In the genomic region with DNA sequence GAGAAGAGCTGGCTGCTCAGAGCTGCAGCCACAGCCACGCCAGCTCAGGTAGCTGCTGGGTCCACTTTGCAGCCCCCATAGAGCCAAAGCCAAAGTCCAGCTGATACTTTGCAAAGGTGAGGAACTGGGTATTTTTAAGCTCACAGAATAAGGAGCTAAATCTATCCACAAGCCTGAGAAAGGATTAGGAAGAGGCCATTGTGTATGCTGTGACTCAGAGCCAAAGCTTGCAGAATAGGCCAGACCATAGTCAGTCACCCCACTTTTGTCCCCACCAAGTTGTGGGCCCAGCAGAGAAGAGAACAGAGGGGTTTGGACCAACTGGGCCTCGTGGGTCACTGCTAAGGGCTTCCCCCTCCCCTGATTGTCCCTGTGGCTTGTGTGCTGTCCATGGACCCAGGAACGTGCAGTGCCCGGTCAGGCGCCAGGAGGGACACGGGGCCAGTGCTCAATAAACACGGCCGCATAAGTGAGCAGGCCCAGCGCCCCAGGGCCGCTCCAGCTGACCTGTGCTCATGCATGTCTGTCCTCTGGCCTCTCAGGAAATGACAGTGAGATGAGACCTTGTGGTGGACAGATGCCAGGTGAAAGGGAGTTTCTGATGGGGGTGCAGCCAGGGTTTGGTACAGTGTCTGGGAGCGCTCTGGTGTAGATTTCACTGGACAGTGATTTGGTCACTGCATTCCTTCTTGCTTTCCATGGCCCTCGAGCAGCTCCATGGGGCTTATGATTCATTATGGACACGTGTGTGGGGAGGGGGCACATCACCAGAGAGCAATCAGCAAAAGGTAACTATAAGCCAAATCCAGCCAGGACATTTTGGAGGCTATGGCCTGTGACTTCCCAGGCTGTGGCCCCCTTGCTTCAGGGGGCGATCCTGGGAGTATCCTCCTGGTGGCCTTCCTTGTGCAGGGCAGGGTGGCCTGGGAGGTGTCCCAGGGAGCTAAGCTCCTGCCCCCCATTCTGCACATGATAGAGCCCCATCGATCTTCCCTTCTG, we compare ENCODE assay signal across 1 cellular context.
TF ChIP-seq lines count a peak whose summit lies in the region.

No MANE protein-coding gene starts in this region.

TF ChIP-seq in HepG2, 621 proteins besides CTCF, POLR2A, EP300 and RAD21 (continued from another document and continues in another):
- 0 out of 2 replicates have a peak, but pooled peaks have one; percentile 37 for TF ChIP-seq ZNF574 (CRISPR knock-in tag; IDR thresholded peaks at IDR 0.05)
- TF ChIP-seq ZNF235 (CRISPR knock-in tag; IDR thresholded peaks at IDR 0.05; ENCODE audit: borderline replicate concordance), result no peak
- TF ChIP-seq ZNF512 (CRISPR knock-in tag; IDR thresholded peaks at IDR 0.05), result no peak
- TF ChIP-seq, protein P1, sequence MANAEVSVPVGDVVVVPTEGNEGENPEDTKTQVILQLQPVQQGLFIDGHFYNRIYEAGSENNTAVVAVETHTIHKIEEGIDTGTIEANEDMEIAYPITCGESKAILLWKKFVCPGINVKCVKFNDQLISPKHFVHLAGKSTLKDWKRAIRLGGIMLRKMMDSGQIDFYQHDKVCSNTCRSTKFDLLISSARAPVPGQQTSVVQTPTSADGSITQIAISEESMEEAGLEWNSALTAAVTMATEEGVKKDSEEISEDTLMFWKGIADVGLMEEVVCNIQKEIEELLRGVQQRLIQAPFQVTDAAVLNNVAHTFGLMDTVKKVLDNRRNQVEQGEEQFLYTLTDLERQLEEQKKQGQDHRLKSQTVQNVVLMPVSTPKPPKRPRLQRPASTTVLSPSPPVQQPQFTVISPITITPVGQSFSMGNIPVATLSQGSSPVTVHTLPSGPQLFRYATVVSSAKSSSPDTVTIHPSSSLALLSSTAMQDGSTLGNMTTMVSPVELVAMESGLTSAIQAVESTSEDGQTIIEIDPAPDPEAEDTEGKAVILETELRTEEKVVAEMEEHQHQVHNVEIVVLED (CRISPR knock-in tag; IDR thresholded peaks at IDR 0.05; ENCODE audit: borderline replicate concordance), result peak; percentile 7; the same call in 1 of the 2 replicates
- TF ChIP-seq ASH2L (IDR thresholded peaks at IDR 0.05; ENCODE audit: insufficient read length, low read depth, low read length), result peak; percentile 23
- TF ChIP-seq, protein P2, sequence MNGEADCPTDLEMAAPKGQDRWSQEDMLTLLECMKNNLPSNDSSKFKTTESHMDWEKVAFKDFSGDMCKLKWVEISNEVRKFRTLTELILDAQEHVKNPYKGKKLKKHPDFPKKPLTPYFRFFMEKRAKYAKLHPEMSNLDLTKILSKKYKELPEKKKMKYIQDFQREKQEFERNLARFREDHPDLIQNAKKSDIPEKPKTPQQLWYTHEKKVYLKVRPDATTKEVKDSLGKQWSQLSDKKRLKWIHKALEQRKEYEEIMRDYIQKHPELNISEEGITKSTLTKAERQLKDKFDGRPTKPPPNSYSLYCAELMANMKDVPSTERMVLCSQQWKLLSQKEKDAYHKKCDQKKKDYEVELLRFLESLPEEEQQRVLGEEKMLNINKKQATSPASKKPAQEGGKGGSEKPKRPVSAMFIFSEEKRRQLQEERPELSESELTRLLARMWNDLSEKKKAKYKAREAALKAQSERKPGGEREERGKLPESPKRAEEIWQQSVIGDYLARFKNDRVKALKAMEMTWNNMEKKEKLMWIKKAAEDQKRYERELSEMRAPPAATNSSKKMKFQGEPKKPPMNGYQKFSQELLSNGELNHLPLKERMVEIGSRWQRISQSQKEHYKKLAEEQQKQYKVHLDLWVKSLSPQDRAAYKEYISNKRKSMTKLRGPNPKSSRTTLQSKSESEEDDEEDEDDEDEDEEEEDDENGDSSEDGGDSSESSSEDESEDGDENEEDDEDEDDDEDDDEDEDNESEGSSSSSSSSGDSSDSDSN (CRISPR knock-in tag; IDR thresholded peaks at IDR 0.05), result peak; percentile 27
- no peak for TF ChIP-seq ZNF367 (CRISPR knock-in tag; IDR thresholded peaks at IDR 0.05; ENCODE audit: borderline replicate concordance)
- peak; percentile 26; the same call in 1 of the 2 replicates for TF ChIP-seq ARID2 (CRISPR knock-in tag; IDR thresholded peaks at IDR 0.05; ENCODE audit: borderline replicate concordance)
- TF ChIP-seq ISX (CRISPR knock-in tag; conservative IDR thresholded peaks at IDR 0.05), result no peak
- no peak for TF ChIP-seq ZNF816 (CRISPR knock-in tag; IDR thresholded peaks at IDR 0.05; ENCODE audit: borderline replicate concordance)
- TF ChIP-seq TFDP2 (CRISPR knock-in tag; IDR thresholded peaks at IDR 0.05), result no peak
- TF ChIP-seq, protein P3, sequence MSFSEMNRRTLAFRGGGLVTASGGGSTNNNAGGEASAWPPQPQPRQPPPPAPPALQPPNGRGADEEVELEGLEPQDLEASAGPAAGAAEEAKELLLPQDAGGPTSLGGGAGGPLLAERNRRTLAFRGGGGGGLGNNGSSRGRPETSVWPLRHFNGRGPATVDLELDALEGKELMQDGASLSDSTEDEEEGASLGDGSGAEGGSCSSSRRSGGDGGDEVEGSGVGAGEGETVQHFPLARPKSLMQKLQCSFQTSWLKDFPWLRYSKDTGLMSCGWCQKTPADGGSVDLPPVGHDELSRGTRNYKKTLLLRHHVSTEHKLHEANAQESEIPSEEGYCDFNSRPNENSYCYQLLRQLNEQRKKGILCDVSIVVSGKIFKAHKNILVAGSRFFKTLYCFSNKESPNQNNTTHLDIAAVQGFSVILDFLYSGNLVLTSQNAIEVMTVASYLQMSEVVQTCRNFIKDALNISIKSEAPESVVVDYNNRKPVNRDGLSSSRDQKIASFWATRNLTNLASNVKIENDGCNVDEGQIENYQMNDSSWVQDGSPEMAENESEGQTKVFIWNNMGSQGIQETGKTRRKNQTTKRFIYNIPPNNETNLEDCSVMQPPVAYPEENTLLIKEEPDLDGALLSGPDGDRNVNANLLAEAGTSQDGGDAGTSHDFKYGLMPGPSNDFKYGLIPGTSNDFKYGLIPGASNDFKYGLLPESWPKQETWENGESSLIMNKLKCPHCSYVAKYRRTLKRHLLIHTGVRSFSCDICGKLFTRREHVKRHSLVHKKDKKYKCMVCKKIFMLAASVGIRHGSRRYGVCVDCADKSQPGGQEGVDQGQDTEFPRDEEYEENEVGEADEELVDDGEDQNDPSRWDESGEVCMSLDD (CRISPR knock-in tag; IDR thresholded peaks at IDR 0.05; ENCODE audit: borderline replicate concordance), result peak; percentile 48; the same call in 1 of the 2 replicates
- TF ChIP-seq ZNF710 (CRISPR knock-in tag; IDR thresholded peaks at IDR 0.05; ENCODE audit: borderline replicate concordance), result 0 out of 2 replicates have a peak, but pooled peaks have one; percentile 70
- TF ChIP-seq, protein P4, sequence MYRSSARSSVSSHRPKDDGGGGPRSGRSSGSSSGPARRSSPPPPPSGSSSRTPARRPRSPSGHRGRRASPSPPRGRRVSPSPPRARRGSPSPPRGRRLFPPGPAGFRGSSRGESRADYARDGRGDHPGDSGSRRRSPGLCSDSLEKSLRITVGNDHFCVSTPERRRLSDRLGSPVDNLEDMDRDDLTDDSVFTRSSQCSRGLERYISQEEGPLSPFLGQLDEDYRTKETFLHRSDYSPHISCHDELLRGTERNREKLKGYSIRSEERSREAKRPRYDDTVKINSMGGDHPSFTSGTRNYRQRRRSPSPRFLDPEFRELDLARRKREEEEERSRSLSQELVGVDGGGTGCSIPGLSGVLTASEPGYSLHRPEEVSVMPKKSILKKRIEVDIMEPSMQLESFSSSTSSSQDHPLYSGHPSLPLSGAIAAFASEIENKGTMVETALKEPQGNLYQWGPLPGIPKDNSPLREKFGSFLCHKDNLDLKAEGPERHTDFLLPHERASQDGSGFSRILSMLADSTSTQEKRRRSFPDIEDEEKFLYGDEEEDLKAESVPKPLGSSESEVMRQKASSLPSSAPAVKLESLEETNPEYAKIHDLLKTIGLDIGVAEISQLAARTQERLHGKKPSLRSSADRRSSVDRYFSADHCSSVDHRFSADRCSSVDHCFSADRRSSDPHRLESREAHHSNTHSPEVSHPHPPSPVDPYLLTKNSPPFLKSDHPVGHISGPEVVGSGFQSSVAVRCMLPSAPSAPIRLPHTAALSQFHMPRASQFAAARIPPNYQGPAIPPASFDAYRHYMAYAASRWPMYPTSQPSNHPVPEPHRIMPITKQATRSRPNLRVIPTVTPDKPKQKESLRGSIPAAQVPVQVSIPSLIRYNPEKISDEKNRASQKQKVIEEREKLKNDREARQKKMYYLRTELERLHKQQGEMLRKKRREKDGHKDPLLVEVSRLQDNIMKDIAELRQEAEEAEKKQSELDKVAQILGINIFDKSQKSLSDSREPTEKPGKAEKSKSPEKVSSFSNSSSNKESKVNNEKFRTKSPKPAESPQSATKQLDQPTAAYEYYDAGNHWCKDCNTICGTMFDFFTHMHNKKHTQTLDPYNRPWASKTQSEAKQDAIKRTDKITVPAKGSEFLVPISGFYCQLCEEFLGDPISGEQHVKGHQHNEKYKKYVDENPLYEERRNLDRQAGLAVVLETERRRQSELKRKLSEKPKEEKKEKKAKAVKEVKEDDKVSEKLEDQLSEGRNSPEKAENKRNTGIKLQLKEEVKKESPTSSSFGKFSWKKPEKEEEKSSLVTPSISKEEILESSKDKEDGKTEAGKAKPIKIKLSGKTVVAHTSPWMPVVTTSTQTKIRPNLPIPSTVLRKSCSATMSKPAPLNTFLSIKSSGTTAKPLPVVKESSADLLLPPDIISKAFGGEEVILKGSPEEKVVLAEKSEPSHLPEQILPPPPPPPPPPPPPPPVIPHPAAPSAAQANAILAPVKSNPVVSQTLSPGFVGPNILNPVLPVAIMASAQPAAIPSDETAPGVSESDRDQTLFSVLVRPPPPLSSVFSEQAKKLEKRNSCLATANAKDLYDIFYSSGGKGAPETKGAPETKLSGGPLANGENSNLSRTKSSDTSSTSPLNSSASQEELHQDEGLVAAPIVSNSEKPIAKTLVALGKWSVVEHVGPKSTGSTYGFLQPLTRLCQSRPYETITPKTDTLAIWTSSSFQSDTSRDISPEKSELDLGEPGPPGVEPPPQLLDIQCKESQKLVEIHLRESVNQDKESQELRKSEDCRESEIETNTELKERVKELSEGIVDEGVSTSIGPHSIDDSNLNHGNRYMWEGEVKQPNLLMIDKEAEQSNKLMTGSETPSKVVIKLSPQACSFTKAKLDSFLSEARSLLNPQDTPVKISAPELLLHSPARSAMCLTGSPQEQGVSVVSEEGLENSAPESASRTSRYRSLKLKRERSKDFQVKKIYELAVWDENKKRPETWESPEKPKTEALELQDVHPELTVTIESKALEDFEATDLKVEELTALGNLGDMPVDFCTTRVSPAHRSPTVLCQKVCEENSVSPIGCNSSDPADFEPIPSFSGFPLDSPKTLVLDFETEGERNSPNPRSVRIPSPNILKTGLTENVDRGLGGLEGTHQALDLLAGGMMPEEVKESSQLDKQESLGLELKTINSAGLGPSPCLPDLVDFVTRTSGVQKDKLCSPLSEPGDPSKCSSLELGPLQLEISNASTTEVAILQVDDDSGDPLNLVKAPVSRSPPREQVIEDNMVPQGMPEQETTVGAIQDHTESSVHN (CRISPR knock-in tag; IDR thresholded peaks at IDR 0.05), result peak; percentile 58; the same call in 1 of the 2 replicates
- TF ChIP-seq ZNF543 (CRISPR knock-in tag; IDR thresholded peaks at IDR 0.05), result peak; percentile 47; the same call in 1 of the 2 replicates
- 0 out of 2 replicates have a peak, but pooled peaks have one; percentile 33 for TF ChIP-seq ZNF12 (CRISPR knock-in tag; IDR thresholded peaks at IDR 0.05)
